Comparison of ENCODE assay signal across 1 cellular context in the genomic region with DNA sequence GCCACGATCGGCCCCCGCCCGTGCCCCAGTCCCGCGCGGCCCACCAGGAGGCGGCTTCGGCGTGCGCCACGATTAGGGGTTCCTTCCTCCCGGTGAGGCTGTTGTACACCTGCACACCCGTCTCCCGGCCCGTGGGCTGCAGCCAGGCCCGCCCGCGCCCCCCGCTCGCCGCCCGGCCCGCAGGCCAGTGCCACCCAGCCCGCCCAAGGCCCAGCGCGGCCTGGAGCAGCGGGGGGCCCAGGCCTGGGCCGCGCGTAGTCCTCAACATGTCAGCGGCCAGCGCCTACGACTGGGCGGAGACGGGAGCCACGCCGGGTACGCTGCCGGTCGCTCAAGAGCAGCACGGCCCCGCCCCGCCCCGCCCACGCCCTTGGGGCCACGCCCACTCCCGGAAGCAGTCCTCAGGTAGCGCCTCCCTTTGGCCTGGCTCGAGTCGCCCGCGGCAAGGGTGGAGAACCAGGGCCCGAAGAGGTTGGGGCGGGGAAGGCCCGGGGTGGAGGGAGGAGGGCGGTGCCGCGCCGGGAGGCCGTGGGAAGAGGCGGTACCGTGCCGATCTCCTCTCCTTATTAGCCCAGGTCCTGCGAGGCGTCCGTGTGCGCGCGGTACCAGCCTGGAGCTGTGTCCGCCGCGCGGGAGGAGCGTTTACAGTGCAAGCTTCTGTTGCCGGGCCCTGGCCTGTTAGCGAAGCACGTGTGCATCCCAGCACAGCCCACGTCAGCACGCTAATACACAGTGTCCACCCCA.
TF ChIP-seq lines count a peak whose summit lies in the region.

A gene with protein sequence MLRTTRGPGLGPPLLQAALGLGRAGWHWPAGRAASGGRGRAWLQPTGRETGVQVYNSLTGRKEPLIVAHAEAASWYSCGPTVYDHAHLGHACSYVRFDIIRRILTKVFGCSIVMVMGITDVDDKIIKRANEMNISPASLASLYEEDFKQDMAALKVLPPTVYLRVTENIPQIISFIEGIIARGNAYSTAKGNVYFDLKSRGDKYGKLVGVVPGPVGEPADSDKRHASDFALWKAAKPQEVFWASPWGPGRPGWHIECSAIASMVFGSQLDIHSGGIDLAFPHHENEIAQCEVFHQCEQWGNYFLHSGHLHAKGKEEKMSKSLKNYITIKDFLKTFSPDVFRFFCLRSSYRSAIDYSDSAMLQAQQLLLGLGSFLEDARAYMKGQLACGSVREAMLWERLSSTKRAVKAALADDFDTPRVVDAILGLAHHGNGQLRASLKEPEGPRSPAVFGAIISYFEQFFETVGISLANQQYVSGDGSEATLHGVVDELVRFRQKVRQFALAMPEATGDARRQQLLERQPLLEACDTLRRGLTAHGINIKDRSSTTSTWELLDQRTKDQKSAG (minus strand): TSS at position 291 of the 744 bp plus-strand sequence. CDS start 23 bp downstream, at position 268.

TF ChIP-seq in HepG2, 621 proteins besides CTCF, POLR2A, EP300 and RAD21 (continued from another document and continues in another):
- TF ChIP-seq, protein P1, sequence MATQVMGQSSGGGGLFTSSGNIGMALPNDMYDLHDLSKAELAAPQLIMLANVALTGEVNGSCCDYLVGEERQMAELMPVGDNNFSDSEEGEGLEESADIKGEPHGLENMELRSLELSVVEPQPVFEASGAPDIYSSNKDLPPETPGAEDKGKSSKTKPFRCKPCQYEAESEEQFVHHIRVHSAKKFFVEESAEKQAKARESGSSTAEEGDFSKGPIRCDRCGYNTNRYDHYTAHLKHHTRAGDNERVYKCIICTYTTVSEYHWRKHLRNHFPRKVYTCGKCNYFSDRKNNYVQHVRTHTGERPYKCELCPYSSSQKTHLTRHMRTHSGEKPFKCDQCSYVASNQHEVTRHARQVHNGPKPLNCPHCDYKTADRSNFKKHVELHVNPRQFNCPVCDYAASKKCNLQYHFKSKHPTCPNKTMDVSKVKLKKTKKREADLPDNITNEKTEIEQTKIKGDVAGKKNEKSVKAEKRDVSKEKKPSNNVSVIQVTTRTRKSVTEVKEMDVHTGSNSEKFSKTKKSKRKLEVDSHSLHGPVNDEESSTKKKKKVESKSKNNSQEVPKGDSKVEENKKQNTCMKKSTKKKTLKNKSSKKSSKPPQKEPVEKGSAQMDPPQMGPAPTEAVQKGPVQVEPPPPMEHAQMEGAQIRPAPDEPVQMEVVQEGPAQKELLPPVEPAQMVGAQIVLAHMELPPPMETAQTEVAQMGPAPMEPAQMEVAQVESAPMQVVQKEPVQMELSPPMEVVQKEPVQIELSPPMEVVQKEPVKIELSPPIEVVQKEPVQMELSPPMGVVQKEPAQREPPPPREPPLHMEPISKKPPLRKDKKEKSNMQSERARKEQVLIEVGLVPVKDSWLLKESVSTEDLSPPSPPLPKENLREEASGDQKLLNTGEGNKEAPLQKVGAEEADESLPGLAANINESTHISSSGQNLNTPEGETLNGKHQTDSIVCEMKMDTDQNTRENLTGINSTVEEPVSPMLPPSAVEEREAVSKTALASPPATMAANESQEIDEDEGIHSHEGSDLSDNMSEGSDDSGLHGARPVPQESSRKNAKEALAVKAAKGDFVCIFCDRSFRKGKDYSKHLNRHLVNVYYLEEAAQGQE (IDR thresholded peaks at IDR 0.05; ENCODE audit: borderline replicate concordance in 1 of 2, low read depth in 1 of 2, low read length in 2 of 2), result 0 out of 4 replicates have a peak, but pooled peaks of 1 of the 2 experiments have one; percentile 6
- no peak for TF ChIP-seq HHEX (CRISPR knock-in tag; IDR thresholded peaks at IDR 0.05)
- TF ChIP-seq KLF6 (CRISPR knock-in tag; IDR thresholded peaks at IDR 0.05), result no peak
- peak; percentile 81 for TF ChIP-seq POGZ (CRISPR knock-in tag; IDR thresholded peaks at IDR 0.05)
- TF ChIP-seq SSRP1 (CRISPR knock-in tag; IDR thresholded peaks at IDR 0.05), result no peak
- no peak for TF ChIP-seq JARID2 (CRISPR knock-in tag; IDR thresholded peaks at IDR 0.05; ENCODE audit: insufficient replicate concordance)
- no peak for TF ChIP-seq ZFP90 (CRISPR knock-in tag; IDR thresholded peaks at IDR 0.05; ENCODE audit: borderline replicate concordance)
- no peak for TF ChIP-seq NFE2 (CRISPR knock-in tag; IDR thresholded peaks at IDR 0.05)
- peak; percentile 70; the same call in 1 of the 2 replicates for TF ChIP-seq DMAP1 (CRISPR knock-in tag; IDR thresholded peaks at IDR 0.05)
- TF ChIP-seq SP2 (CRISPR knock-in tag; IDR thresholded peaks at IDR 0.05), result peak; percentile 44; the same call in 1 of the 2 replicates
- TF ChIP-seq, protein P2, sequence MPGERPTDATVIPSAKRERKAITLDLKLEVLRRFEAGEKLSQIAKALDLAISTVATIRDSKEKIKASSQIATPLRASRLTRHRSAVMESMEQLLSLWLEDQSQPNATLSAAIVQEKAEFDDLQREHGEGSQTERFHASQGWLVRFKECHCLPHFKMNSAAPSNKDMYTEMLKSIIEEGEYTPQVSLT (CRISPR knock-in tag; IDR thresholded peaks at IDR 0.05; ENCODE audit: borderline replicate concordance, low read depth), result no peak
- no peak for TF ChIP-seq HDAC6 (IDR thresholded peaks at IDR 0.05; ENCODE audit: low read depth, low read length)
- TF ChIP-seq ZMYM3 (CRISPR knock-in tag; IDR thresholded peaks at IDR 0.05), result no peak
- TF ChIP-seq SIX4 (CRISPR knock-in tag; IDR thresholded peaks at IDR 0.05), result 0 out of 2 replicates have a peak, but pooled peaks have one; percentile 11
- no peak for TF ChIP-seq ZNF878 (CRISPR knock-in tag; IDR thresholded peaks at IDR 0.05)
- no peak for TF ChIP-seq ZNF564 (CRISPR knock-in tag; IDR thresholded peaks at IDR 0.05)
- peak; percentile 89 for TF ChIP-seq ZNF776 (CRISPR knock-in tag; IDR thresholded peaks at IDR 0.05)
- TF ChIP-seq ZSCAN25 (CRISPR knock-in tag; IDR thresholded peaks at IDR 0.05), result no peak; the same call in 1 of the 2 replicates
- no peak for TF ChIP-seq ZNF660 (CRISPR knock-in tag; IDR thresholded peaks at IDR 0.05; ENCODE audit: borderline replicate concordance, low read depth)
- TF ChIP-seq ZNF678 (CRISPR knock-in tag; IDR thresholded peaks at IDR 0.05), result no peak
- peak; percentile 39; the same call in 1 of the 2 replicates for TF ChIP-seq SALL1 (CRISPR knock-in tag; IDR thresholded peaks at IDR 0.05)
- no peak for TF ChIP-seq TOE1 (CRISPR knock-in tag; IDR thresholded peaks at IDR 0.05)
- TF ChIP-seq MAZ (IDR thresholded peaks at IDR 0.05; ENCODE audit: borderline replicate concordance, low read depth, low read length), result peak; percentile 86; the same call in 1 of the 2 replicates
- TF ChIP-seq MAZ (CRISPR knock-in tag; IDR thresholded peaks at IDR 0.05; ENCODE audit: low read depth), result peak; percentile 71
- TF ChIP-seq, protein P3, sequence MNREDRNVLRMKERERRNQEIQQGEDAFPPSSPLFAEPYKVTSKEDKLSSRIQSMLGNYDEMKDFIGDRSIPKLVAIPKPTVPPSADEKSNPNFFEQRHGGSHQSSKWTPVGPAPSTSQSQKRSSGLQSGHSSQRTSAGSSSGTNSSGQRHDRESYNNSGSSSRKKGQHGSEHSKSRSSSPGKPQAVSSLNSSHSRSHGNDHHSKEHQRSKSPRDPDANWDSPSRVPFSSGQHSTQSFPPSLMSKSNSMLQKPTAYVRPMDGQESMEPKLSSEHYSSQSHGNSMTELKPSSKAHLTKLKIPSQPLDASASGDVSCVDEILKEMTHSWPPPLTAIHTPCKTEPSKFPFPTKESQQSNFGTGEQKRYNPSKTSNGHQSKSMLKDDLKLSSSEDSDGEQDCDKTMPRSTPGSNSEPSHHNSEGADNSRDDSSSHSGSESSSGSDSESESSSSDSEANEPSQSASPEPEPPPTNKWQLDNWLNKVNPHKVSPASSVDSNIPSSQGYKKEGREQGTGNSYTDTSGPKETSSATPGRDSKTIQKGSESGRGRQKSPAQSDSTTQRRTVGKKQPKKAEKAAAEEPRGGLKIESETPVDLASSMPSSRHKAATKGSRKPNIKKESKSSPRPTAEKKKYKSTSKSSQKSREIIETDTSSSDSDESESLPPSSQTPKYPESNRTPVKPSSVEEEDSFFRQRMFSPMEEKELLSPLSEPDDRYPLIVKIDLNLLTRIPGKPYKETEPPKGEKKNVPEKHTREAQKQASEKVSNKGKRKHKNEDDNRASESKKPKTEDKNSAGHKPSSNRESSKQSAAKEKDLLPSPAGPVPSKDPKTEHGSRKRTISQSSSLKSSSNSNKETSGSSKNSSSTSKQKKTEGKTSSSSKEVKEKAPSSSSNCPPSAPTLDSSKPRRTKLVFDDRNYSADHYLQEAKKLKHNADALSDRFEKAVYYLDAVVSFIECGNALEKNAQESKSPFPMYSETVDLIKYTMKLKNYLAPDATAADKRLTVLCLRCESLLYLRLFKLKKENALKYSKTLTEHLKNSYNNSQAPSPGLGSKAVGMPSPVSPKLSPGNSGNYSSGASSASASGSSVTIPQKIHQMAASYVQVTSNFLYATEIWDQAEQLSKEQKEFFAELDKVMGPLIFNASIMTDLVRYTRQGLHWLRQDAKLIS (CRISPR knock-in tag; IDR thresholded peaks at IDR 0.05), result no peak
- no peak for TF ChIP-seq ZNF3 (CRISPR knock-in tag; IDR thresholded peaks at IDR 0.05)
- TF ChIP-seq CENPT (CRISPR knock-in tag; IDR thresholded peaks at IDR 0.05; ENCODE audit: low read depth), result peak; percentile 59; the same call in 1 of the 2 replicates
- 0 out of 2 replicates have a peak, but pooled peaks have one; percentile 8 for TF ChIP-seq ZNF777 (CRISPR knock-in tag; IDR thresholded peaks at IDR 0.05)
- peak; percentile 43; the same call in 1 of the 2 replicates for TF ChIP-seq ZNF709 (CRISPR knock-in tag; IDR thresholded peaks at IDR 0.05)
- no peak for TF ChIP-seq NR3C1 (CRISPR knock-in tag; IDR thresholded peaks at IDR 0.05)
- TF ChIP-seq, protein P4, sequence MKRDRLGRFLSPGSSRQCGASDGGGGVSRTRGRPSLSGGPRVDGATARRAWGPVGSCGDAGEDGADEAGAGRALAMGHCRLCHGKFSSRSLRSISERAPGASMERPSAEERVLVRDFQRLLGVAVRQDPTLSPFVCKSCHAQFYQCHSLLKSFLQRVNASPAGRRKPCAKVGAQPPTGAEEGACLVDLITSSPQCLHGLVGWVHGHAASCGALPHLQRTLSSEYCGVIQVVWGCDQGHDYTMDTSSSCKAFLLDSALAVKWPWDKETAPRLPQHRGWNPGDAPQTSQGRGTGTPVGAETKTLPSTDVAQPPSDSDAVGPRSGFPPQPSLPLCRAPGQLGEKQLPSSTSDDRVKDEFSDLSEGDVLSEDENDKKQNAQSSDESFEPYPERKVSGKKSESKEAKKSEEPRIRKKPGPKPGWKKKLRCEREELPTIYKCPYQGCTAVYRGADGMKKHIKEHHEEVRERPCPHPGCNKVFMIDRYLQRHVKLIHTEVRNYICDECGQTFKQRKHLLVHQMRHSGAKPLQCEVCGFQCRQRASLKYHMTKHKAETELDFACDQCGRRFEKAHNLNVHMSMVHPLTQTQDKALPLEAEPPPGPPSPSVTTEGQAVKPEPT (CRISPR knock-in tag; IDR thresholded peaks at IDR 0.05; ENCODE audit: low read depth), result no peak
- TF ChIP-seq, protein P5, sequence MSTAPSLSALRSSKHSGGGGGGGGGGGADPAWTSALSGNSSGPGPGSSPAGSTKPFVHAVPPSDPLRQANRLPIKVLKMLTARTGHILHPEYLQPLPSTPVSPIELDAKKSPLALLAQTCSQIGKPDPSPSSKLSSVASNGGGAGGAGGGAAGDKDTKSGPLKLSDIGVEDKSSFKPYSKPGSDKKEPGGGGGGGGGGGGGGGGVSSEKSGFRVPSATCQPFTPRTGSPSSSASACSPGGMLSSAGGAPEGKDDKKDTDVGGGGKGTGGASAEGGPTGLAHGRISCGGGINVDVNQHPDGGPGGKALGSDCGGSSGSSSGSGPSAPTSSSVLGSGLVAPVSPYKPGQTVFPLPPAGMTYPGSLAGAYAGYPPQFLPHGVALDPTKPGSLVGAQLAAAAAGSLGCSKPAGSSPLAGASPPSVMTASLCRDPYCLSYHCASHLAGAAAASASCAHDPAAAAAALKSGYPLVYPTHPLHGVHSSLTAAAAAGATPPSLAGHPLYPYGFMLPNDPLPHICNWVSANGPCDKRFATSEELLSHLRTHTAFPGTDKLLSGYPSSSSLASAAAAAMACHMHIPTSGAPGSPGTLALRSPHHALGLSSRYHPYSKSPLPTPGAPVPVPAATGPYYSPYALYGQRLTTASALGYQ (CRISPR knock-in tag; IDR thresholded peaks at IDR 0.05), result no peak; the same call in 1 of the 2 replicates
- TF ChIP-seq ZNF619 (CRISPR knock-in tag; IDR thresholded peaks at IDR 0.05), result no peak
- TF ChIP-seq MED1 (CRISPR knock-in tag; IDR thresholded peaks at IDR 0.05), result peak; percentile 48; the same call in 1 of the 2 replicates
- TF ChIP-seq ADNP (CRISPR knock-in tag; IDR thresholded peaks at IDR 0.05), result no peak
- TF ChIP-seq ZFX (CRISPR knock-in tag; IDR thresholded peaks at IDR 0.05; ENCODE audit: low read depth), result peak; percentile 98
- no peak; the same call in 1 of the 2 replicates for TF ChIP-seq BHLHE40 (IDR thresholded peaks at IDR 0.05; ENCODE audit: low read length)
- TF ChIP-seq, protein P6, sequence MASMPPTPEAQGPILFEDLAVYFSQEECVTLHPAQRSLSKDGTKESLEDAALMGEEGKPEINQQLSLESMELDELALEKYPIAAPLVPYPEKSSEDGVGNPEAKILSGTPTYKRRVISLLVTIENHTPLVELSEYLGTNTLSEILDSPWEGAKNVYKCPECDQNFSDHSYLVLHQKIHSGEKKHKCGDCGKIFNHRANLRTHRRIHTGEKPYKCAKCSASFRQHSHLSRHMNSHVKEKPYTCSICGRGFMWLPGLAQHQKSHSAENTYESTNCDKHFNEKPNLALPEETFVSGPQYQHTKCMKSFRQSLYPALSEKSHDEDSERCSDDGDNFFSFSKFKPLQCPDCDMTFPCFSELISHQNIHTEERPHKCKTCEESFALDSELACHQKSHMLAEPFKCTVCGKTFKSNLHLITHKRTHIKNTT (CRISPR knock-in tag; IDR thresholded peaks at IDR 0.05), result no peak
- no peak for TF ChIP-seq REXO4 (CRISPR knock-in tag; IDR thresholded peaks at IDR 0.05; ENCODE audit: borderline replicate concordance)
- TF ChIP-seq ZNF703 (CRISPR knock-in tag; IDR thresholded peaks at IDR 0.05; ENCODE audit: borderline replicate concordance), result no peak
- TF ChIP-seq, protein P7, sequence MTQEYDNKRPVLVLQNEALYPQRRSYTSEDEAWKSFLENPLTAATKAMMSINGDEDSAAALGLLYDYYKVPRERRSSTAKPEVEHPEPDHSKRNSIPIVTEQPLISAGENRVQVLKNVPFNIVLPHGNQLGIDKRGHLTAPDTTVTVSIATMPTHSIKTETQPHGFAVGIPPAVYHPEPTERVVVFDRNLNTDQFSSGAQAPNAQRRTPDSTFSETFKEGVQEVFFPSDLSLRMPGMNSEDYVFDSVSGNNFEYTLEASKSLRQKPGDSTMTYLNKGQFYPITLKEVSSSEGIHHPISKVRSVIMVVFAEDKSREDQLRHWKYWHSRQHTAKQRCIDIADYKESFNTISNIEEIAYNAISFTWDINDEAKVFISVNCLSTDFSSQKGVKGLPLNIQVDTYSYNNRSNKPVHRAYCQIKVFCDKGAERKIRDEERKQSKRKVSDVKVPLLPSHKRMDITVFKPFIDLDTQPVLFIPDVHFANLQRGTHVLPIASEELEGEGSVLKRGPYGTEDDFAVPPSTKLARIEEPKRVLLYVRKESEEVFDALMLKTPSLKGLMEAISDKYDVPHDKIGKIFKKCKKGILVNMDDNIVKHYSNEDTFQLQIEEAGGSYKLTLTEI (CRISPR knock-in tag; conservative IDR thresholded peaks at IDR 0.05), result no peak
- no peak for TF ChIP-seq ZNF224 (CRISPR knock-in tag; IDR thresholded peaks at IDR 0.05)
- no peak for TF ChIP-seq CC2D1A (CRISPR knock-in tag; IDR thresholded peaks at IDR 0.05)
- TF ChIP-seq NFATC3 (CRISPR knock-in tag; IDR thresholded peaks at IDR 0.05), result no peak
- no peak for TF ChIP-seq REPIN1 (CRISPR knock-in tag; IDR thresholded peaks at IDR 0.05; ENCODE audit: borderline replicate concordance, low read depth)
- TF ChIP-seq JUN (CRISPR knock-in tag; IDR thresholded peaks at IDR 0.05), result no peak
- no peak for TF ChIP-seq JUNB (CRISPR knock-in tag; IDR thresholded peaks at IDR 0.05; ENCODE audit: borderline replicate concordance)
- no peak; the same call in 1 of the 2 replicates for TF ChIP-seq ZNF543 (CRISPR knock-in tag; IDR thresholded peaks at IDR 0.05)
- no peak for TF ChIP-seq ZNF136 (CRISPR knock-in tag; IDR thresholded peaks at IDR 0.05; ENCODE audit: low read depth)
- TF ChIP-seq SP5 (CRISPR knock-in tag; IDR thresholded peaks at IDR 0.05; ENCODE audit: borderline replicate concordance, low read depth), result peak; percentile 88
